ENCODE assay signal across 18 cellular contexts in genomic region chr12:50215033-50215432, GRCh38. TPM values are rescaled to one million over a fixed set of nuclear protein-coding genes. Genes with fewer than 3 reads are reported as not detected.
DNase-seq lines count a peak whose midpoint lies in the region; ATAC-seq and TF ChIP-seq lines count a peak whose summit lies in the region.
"Had no signal": no experiment of that assay in that cellular context is flagged by ENCODE, and none has a peak within 500 bp of the region (broad histone marks: within the 10 kb centered on the region; RNA-seq: fewer than 3 reads in every experiment).

No MANE protein-coding gene starts in this region.

- H3K27ac ChIP-seq in SJSA1 (peak overlapping the region; percentile 5; the same call in 1 of the 2 replicates), right lobe of liver (no peak overlapping the region)
- H3K27ac ChIP-seq: A549, HL-60, ovary, suprapubic skin had no signal

- no peak for ATAC-seq in activated CD8-positive, alpha-beta T cell treated with anti-CD3 and anti-CD28 coated beads for 36 hours
- ATAC-seq in activated CD8-positive, alpha-beta T cell treated with anti-CD3 and anti-CD28 coated beads, Interleukin-2, amount 10 ng/mL, durations not matched to agents 7 days and 5 days: no peak
- ATAC-seq in right lobe of liver: no peak
- ATAC-seq: A549 had no signal

- peak overlapping the region; percentile 35 for H3K27ac Mint-ChIP-seq in activated CD8-positive, alpha-beta T cell treated with anti-CD3 and anti-CD28 coated beads for 36 hours
- no peak overlapping the region for H3K27ac Mint-ChIP-seq in activated CD8-positive, alpha-beta T cell treated with anti-CD3 and anti-CD28 coated beads, Interleukin-2, amount 10 ng/mL, durations not matched to agents 7 days and 5 days
- H3K27ac Mint-ChIP-seq in chondrocyte (ENCODE audit: unreplicated experiment): peak overlapping the region; percentile 72
- peak overlapping the region; percentile 54 for H3K27ac Mint-ChIP-seq in osteocyte (ENCODE audit: unreplicated experiment)

- no peak for DNase-seq in activated CD8-positive, alpha-beta T cell treated with anti-CD3 and anti-CD28 coated beads for 36 hours
- DNase-seq in activated CD8-positive, alpha-beta T cell treated with anti-CD3 and anti-CD28 coated beads, Interleukin-2, amount 10 ng/mL, durations not matched to agents 7 days and 5 days: no peak
- DNase-seq in SJSA1 (ENCODE audit: low read depth in 1 of 2, low spot score in 2 of 2): peak in 1 of 2 experiments; percentile 18
- DNase-seq in chondrocyte (ENCODE audit: low spot score): no peak
- no peak for DNase-seq in osteocyte (ENCODE audit: extremely low spot score, unreplicated experiment)
- DNase-seq in stimulated activated CD4-positive, alpha-beta T cell treated with anti-CD3 and anti-CD28 coated beads, Interleukin-4, amount 100 ng/mL, for 1 hour: no peak
- DNase-seq in right lobe of liver: no peak
- DNase-seq in globus pallidus (ENCODE audit: low spot score): no peak
- DNase-seq: amygdala, immature natural killer cell, midbrain, NCI-H187, NCI-H526 treated with DMSO at 0.1 percent for 48 hours, ovary, RPMI8226 had no signal

- H3K4me1 ChIP-seq in SJSA1 (replicated peaks): peaks cover 68% of the 10 kb centered on the region
- H3K4me1 ChIP-seq in right lobe of liver: peaks cover 0 to under 1% (median 0%) of the 10 kb centered on the region in 4 donors

- H3K27me3 Mint-ChIP-seq in activated CD8-positive, alpha-beta T cell treated with anti-CD3 and anti-CD28 coated beads for 36 hours: no peaks in the 10 kb centered on the region
- no peaks in the 10 kb centered on the region for H3K27me3 Mint-ChIP-seq in activated CD8-positive, alpha-beta T cell treated with anti-CD3 and anti-CD28 coated beads, Interleukin-2, amount 10 ng/mL, durations not matched to agents 7 days and 5 days (ENCODE audit: low read depth)
- H3K27me3 Mint-ChIP-seq in chondrocyte (ENCODE audit: low read depth) (no peaks in the 10 kb centered on the region), osteocyte (ENCODE audit: unreplicated experiment) (no peaks in the 10 kb centered on the region)

- H3K27me3 ChIP-seq in SJSA1 (replicated peaks) (no peaks in the 10 kb centered on the region), right lobe of liver (no peaks in the 10 kb centered on the region)
- H3K27me3 ChIP-seq: ovary, suprapubic skin had no signal

- H3K4me1 Mint-ChIP-seq in activated CD8-positive, alpha-beta T cell treated with anti-CD3 and anti-CD28 coated beads for 36 hours (ENCODE audit: low read depth): peaks cover 52% of the 10 kb centered on the region
- peaks cover 46% of the 10 kb centered on the region for H3K4me1 Mint-ChIP-seq in activated CD8-positive, alpha-beta T cell treated with anti-CD3 and anti-CD28 coated beads, Interleukin-2, amount 10 ng/mL, durations not matched to agents 7 days and 5 days (ENCODE audit: low read depth)
- H3K4me1 Mint-ChIP-seq in chondrocyte (ENCODE audit: low read depth): peaks cover 60% of the 10 kb centered on the region
- H3K4me1 Mint-ChIP-seq in osteocyte (ENCODE audit: unreplicated experiment): peaks cover 62% of the 10 kb centered on the region

- H3K36me3 ChIP-seq in SJSA1: peaks cover 84% of the 10 kb centered on the region
- H3K36me3 ChIP-seq in right lobe of liver: no peaks in the 10 kb centered on the region
- H3K36me3 ChIP-seq: ovary, suprapubic skin had no signal

- peaks cover 30% of the 10 kb centered on the region for H3K36me3 Mint-ChIP-seq in activated CD8-positive, alpha-beta T cell treated with anti-CD3 and anti-CD28 coated beads for 36 hours (ENCODE audit: low read depth)
- peaks cover 18% of the 10 kb centered on the region for H3K36me3 Mint-ChIP-seq in activated CD8-positive, alpha-beta T cell treated with anti-CD3 and anti-CD28 coated beads, Interleukin-2, amount 10 ng/mL, durations not matched to agents 7 days and 5 days (ENCODE audit: low read depth)
- H3K36me3 Mint-ChIP-seq in chondrocyte (ENCODE audit: low read depth) (peaks cover 8% of the 10 kb centered on the region), osteocyte (ENCODE audit: unreplicated experiment) (peaks cover 12% of the 10 kb centered on the region)

- 71% methylated on average over 3 of the region's 3 CpGs for WGBS in right lobe of liver (ENCODE audit: insufficient coverage, low coverage, low lambda C conversion rate, missing lambda C conversion rate)

- H3K4me3 ChIP-seq in SJSA1 (no peak overlapping the region), right lobe of liver (no peak overlapping the region)
- H3K4me3 ChIP-seq: A549, ovary, suprapubic skin had no signal

- TF ChIP-seq POLR2A in right lobe of liver (IDR thresholded peaks at IDR 0.05): no peak

- CTCF ChIA-PET in activated CD8-positive, alpha-beta T cell treated with anti-CD3 and anti-CD28 coated beads for 36 hours (lab: Charles Lee): interaction anchor here (2.1 kb wide), 1 partner anchor 100 kb away, joined by 9 read pairs; no protein-coding TSS in a partner anchor
- CTCF ChIA-PET in activated CD8-positive, alpha-beta T cell treated with anti-CD3 and anti-CD28 coated beads, Interleukin-2, amount 10 ng/mL, durations not matched to agents 7 days and 5 days (lab: Charles Lee): no interaction called here

- H3K9me3 ChIP-seq in SJSA1 (replicated peaks) (no peaks in the 10 kb centered on the region), right lobe of liver (no peaks in the 10 kb centered on the region)
- H3K9me3 ChIP-seq: A549, ovary, suprapubic skin had no signal

- no peak overlapping the region for H3K4me3 Mint-ChIP-seq in activated CD8-positive, alpha-beta T cell treated with anti-CD3 and anti-CD28 coated beads for 36 hours
- H3K4me3 Mint-ChIP-seq in activated CD8-positive, alpha-beta T cell treated with anti-CD3 and anti-CD28 coated beads, Interleukin-2, amount 10 ng/mL, durations not matched to agents 7 days and 5 days: no peak overlapping the region
- H3K4me3 Mint-ChIP-seq in chondrocyte (ENCODE audit: unreplicated experiment) (no peak overlapping the region), osteocyte (ENCODE audit: unreplicated experiment) (no peak overlapping the region)
- H3K4me3 Mint-ChIP-seq: immature natural killer cell had no signal

- POLR2A ChIA-PET in activated CD8-positive, alpha-beta T cell treated with anti-CD3 and anti-CD28 coated beads for 36 hours (lab: Charles Lee): interaction anchor here (0.8 kb wide), 1 partner anchor 103 kb away, joined by 3 read pairs; no protein-coding TSS in a partner anchor
- POLR2A ChIA-PET in activated CD8-positive, alpha-beta T cell treated with anti-CD3 and anti-CD28 coated beads, Interleukin-2, amount 10 ng/mL, durations not matched to agents 7 days and 5 days (lab: Charles Lee): no interaction called here

- no peaks in the 10 kb centered on the region for H3K9me3 Mint-ChIP-seq in activated CD8-positive, alpha-beta T cell treated with anti-CD3 and anti-CD28 coated beads for 36 hours
- H3K9me3 Mint-ChIP-seq in activated CD8-positive, alpha-beta T cell treated with anti-CD3 and anti-CD28 coated beads, Interleukin-2, amount 10 ng/mL, durations not matched to agents 7 days and 5 days (ENCODE audit: insufficient read depth): no peaks in the 10 kb centered on the region
- no peaks in the 10 kb centered on the region for H3K9me3 Mint-ChIP-seq in chondrocyte (ENCODE audit: low read depth)
- H3K9me3 Mint-ChIP-seq in osteocyte (ENCODE audit: unreplicated experiment): no peaks in the 10 kb centered on the region
- H3K9me3 Mint-ChIP-seq: immature natural killer cell had no signal

- no peak for TF ChIP-seq CTCF in activated CD8-positive, alpha-beta T cell treated with anti-CD3 and anti-CD28 coated beads for 36 hours (IDR thresholded peaks at IDR 0.05)
- no peak for TF ChIP-seq CTCF in chondrocyte (IDR thresholded peaks at IDR 0.05)
- no peak for TF ChIP-seq CTCF in osteocyte (IDR thresholded peaks at IDR 0.05)
- no peak for TF ChIP-seq CTCF in right lobe of liver (IDR thresholded peaks at IDR 0.05)

- intact Hi-C loops in activated CD8-positive, alpha-beta T cell treated with anti-CD3 and anti-CD28 coated beads for 36 hours (cut with micrococcal nuclease): no loop called here
- intact Hi-C loops in right lobe of liver (cut with DNase I): no loop called here

RNA-seq across cellular contexts. Expression of gene CERS5, which starts 47.9 kb away (rescaled TPM):
- total RNA-seq in activated CD8-positive, alpha-beta T cell treated with anti-CD3 and anti-CD28 coated beads for 36 hours: 10 to 100 TPM; 33.9 to 39.5 TPM
- total RNA-seq in activated CD8-positive, alpha-beta T cell treated with anti-CD3 and anti-CD28 coated beads, Interleukin-2, amount 10 ng/mL, durations not matched to agents 7 days and 5 days: 10 to 100 TPM; 38.7 to 40.6 TPM
- total RNA-seq in SJSA1 (2014; rRNA removed; shearing (Covaris generic)): 23.1 and 36.3 TPM in 2 replicates
- 77.2 to 81.3 TPM (median 80.9 TPM) in 3 replicates for total RNA-seq in chondrocyte
- 72.3 and 78.6 TPM in 2 replicates for total RNA-seq in osteocyte
- 10 to 100 TPM in 2 of 6 experiments, 1 to 10 TPM in 4; 5.0 to 12.0 (median 8.0) TPM for total RNA-seq in right lobe of liver
